ENCODE assay signal across 24 cellular contexts in genomic region chr14:102931580-102932285, GRCh38. TPM values are rescaled to one million over a fixed set of nuclear protein-coding genes. Genes with fewer than 3 reads are reported as not detected.
DNase-seq lines count a peak whose midpoint lies in the region; ATAC-seq, FAIRE-seq and TF ChIP-seq lines count a peak whose summit lies in the region.
"Had no signal": no experiment of that assay in that cellular context is flagged by ENCODE, and none has a peak within 500 bp of the region (broad histone marks: within the 10 kb centered on the region; RNA-seq: fewer than 3 reads in every experiment).

No MANE protein-coding gene starts in this region.

- TF ChIP-seq RAD21 in GM12878 (IDR thresholded peaks at IDR 0.05; ENCODE audit: insufficient read depth, low read depth, low read length): no peak

- H3K36me3 Mint-ChIP-seq in mesothelial cell of epicardium (peaks cover 9% of the 10 kb centered on the region), type B pancreatic cell (peaks cover 15% of the 10 kb centered on the region)
- H3K36me3 Mint-ChIP-seq: T-cell had no signal

- peaks cover 0 to 52% (median 8%) of the 10 kb centered on the region in 9 donors for H3K36me3 ChIP-seq in heart right ventricle
- peaks cover 0 to 1% of the 10 kb centered on the region in 2 experiments; a peak in 1 of 4 replicates for H3K36me3 ChIP-seq in GM12878 (ENCODE audit: control insufficient read depth in 2 of 2, insufficient read depth in 2 of 2, low read length in 1 of 2)
- H3K36me3 ChIP-seq: MG63, SJCRH30 had no signal

- RAD21 ChIA-PET in GM12878 (lab: Charles Lee; ENCODE audit: unreplicated experiment): interaction anchor here (1.4 kb wide), 1 partner anchor 238 kb away, joined by 3 read pairs; no protein-coding TSS in a partner anchor

- H3K4me1 ChIP-seq in right cardiac atrium (ENCODE audit: control insufficient read depth, insufficient read depth, low read length) (peaks cover 6% of the 10 kb centered on the region), heart right ventricle (peaks cover 16 to 30% (median 25%) of the 10 kb centered on the region in 9 donors), GM12878 (ENCODE audit: control insufficient read depth, insufficient read depth, low read length) (peaks cover 24% of the 10 kb centered on the region)
- H3K4me1 ChIP-seq: SJCRH30 had no signal

- peak overlapping the region; percentile 15 for H3K4me3 Mint-ChIP-seq in mesothelial cell of epicardium
- H3K4me3 Mint-ChIP-seq in type B pancreatic cell: peak overlapping the region; percentile 63
- H3K4me3 Mint-ChIP-seq: activated T-cell treated with anti-CD3 and anti-CD28 coated beads, Interleukin-2, amount 50 U/mL, for 72 hours had no signal

- ATAC-seq in right cardiac atrium (peak in 1 of 2 donors; percentile 6), heart right ventricle (no peak), GM12878 (peak; percentile 9; the same call in 2 of the 3 replicates), HG03025 (IDR thresholded peaks at IDR 0.05; ENCODE audit: low FRiP score, unreplicated experiment) (no peak)
- ATAC-seq: activated T-cell treated with anti-CD3 and anti-CD28 coated beads, Interleukin-2, amount 50 U/mL, for 72 hours; T-cell; upper lobe of right lung had no signal

- no peaks in the 10 kb centered on the region for H3K79me2 ChIP-seq in GM12878 (ENCODE audit: control insufficient read depth, insufficient read depth, low read length)

- no peak for FAIRE-seq in GM12878 (lab: Jason Lieb, UNC)
- FAIRE-seq: G401.6 had no signal

- H2AFZ ChIP-seq in GM12878 (ENCODE audit: control insufficient read depth, low read depth, low read length): no peak overlapping the region

- in situ Hi-C loops in GM12878 (cut with MboI): no loop called here

- H3K4me1 Mint-ChIP-seq in mesothelial cell of epicardium (peaks cover 2% of the 10 kb centered on the region), type B pancreatic cell (ENCODE audit: unreplicated experiment) (no peaks in the 10 kb centered on the region)

- H4K20me1 ChIP-seq in GM12878 (ENCODE audit: control insufficient read depth, insufficient read depth): no peaks in the 10 kb centered on the region

- 93% methylated on average over 12 of the region's 12 CpGs for WGBS in right cardiac atrium
- 90 to 96% methylated on average over 12 of the region's 12 CpGs for WGBS in heart right ventricle, 2 donors
- 76% methylated on average over 12 of the region's 12 CpGs for WGBS in GM12878 (ENCODE audit: insufficient coverage, insufficient replicate concordance, low lambda C conversion rate, missing lambda C conversion rate)

- SMC1A ChIA-PET in GM12878 (lab: Charles Lee; ENCODE audit: uncharacterized antibody, unreplicated experiment): no interaction called here

- CTCF ChIA-PET in GM12878 (lab: Yijun Ruan, JAX): no interaction called here

- no peak overlapping the region for H3K27ac Mint-ChIP-seq in mesothelial cell of epicardium
- H3K27ac Mint-ChIP-seq in type B pancreatic cell: peak overlapping the region; percentile 21
- H3K27ac Mint-ChIP-seq: activated T-cell treated with anti-CD3 and anti-CD28 coated beads, Interleukin-2, amount 50 U/mL, for 72 hours; T-cell had no signal

- DNase-seq in right cardiac atrium (peak in 2 of 3 donors; percentile 44 to 50), heart right ventricle (no peak), GM12878 (ENCODE audit: low read depth, low spot score) (no peak), mesothelial cell of epicardium (ENCODE audit: low spot score in 2 of 2, unreplicated experiment in 2 of 2) (no peak), type B pancreatic cell (ENCODE audit: extremely low spot score, unreplicated experiment) (no peak), NCI-H1694 treated with DMSO at 0.1 percent for 48 hours (lab: John Stamatoyannopoulos, UW) (no peak), NCI-H2081 treated with DMSO at 0.1 percent for 48 hours (lab: John Stamatoyannopoulos, UW) (no peak)
- DNase-seq: activated CD4-positive, CD25-positive, alpha-beta regulatory T cell; activated naive CD4-positive, alpha-beta T cell; activated T-cell treated with anti-CD3 and anti-CD28 coated beads, Interleukin-2, amount 50 U/mL, for 72 hours; body of pancreas; effector CD8-positive, alpha-beta T cell; KBM-7; MG63; NCI-H1105 treated with DMSO at 0.1 percent for 48 hours; NCI-H2081; NCI-H446 treated with DMSO at 0.1 percent for 48 hours; occipital lobe; SJCRH30; stimulated activated CD4-positive, alpha-beta T cell treated with anti-CD3 and anti-CD28 coated beads, Interleukin-2, amount 100 ng/mL, for 48 hours; T-cell; upper lobe of right lung had no signal

- intact Hi-C loops in right cardiac atrium (cut with DNase I): no loop called here
- intact Hi-C loops in heart right ventricle (cut with DNase I): no loop called here
- intact Hi-C loops in GM12878 (cut with micrococcal nuclease; ENCODE audit: unreplicated experiment): no loop called here

- H3K27me3 ChIP-seq in right cardiac atrium (ENCODE audit: control insufficient read depth, insufficient read depth): no peaks in the 10 kb centered on the region
- peaks cover 17 to 56% (median 39%) of the 10 kb centered on the region in 7 donors for H3K27me3 ChIP-seq in heart right ventricle
- peaks cover 7 to 10% of the 10 kb centered on the region in 2 experiments for H3K27me3 ChIP-seq in GM12878 (replicated peaks in 1 of 2; ENCODE audit: control insufficient read depth in 2 of 2, insufficient read depth in 2 of 2, low read length in 1 of 2)
- H3K27me3 ChIP-seq: MG63, SJCRH30 had no signal

- no peak for TF ChIP-seq POLR2A in GM12878 (IDR thresholded peaks at IDR 0.05; ENCODE audit: low read depth, low read length)

- H3K27ac ChIP-seq in right cardiac atrium (ENCODE audit: low read length) (no peak overlapping the region), heart right ventricle (no peak overlapping the region), GM12878 (ENCODE audit: control insufficient read depth, insufficient read depth) (no peak overlapping the region)
- H3K27ac ChIP-seq: body of pancreas, SJCRH30, upper lobe of right lung had no signal

- no peak for TF ChIP-seq EP300 in GM12878 (IDR thresholded peaks at IDR 0.05; ENCODE audit: borderline replicate concordance in 1 of 2, control insufficient read depth in 1 of 2, low read depth in 2 of 2, low read length in 2 of 2)

- no peak overlapping the region for H3K4me3 ChIP-seq in right cardiac atrium (ENCODE audit: low read length)
- H3K4me3 ChIP-seq in heart right ventricle: no peak overlapping the region
- H3K4me3 ChIP-seq in GM12878: no peak overlapping the region
- H3K4me3 ChIP-seq: body of pancreas, MG63, SJCRH30, upper lobe of right lung had no signal

- POLR2A ChIA-PET in GM12878 (lab: Charles Lee): no interaction called here

- no peak overlapping the region for H3K9ac ChIP-seq in GM12878 (ENCODE audit: control insufficient read depth, insufficient read depth, low read length)

- no peaks in the 10 kb centered on the region for H3K9me3 ChIP-seq in right cardiac atrium (ENCODE audit: control insufficient read depth, low read length)
- no peaks in the 10 kb centered on the region for H3K9me3 ChIP-seq in heart right ventricle
- no peaks in the 10 kb centered on the region for H3K9me3 ChIP-seq in GM12878 (replicated peaks; ENCODE audit: control insufficient read depth, insufficient read depth, low read length)
- H3K9me3 ChIP-seq: body of pancreas, MG63, SJCRH30, upper lobe of right lung had no signal

- no peak for TF ChIP-seq CTCF in heart right ventricle (IDR thresholded peaks at IDR 0.05)
- TF ChIP-seq CTCF in GM12878 (IDR thresholded peaks at IDR 0.05 in 2 of 3, conservative IDR thresholded peaks at IDR 0.05 in 1 of 3; ENCODE audit: control insufficient read depth in 2 of 3, extremely low read depth in 1 of 3, insufficient read depth in 1 of 3, low read depth in 3 of 3, low read length in 3 of 3): no peak
- no peak for TF ChIP-seq CTCF in mesothelial cell of epicardium (IDR thresholded peaks at IDR 0.05; ENCODE audit: unreplicated experiment)
- no peak for TF ChIP-seq CTCF in type B pancreatic cell (conservative IDR thresholded peaks at IDR 0.05)

- BruUV-seq in GM12878 (replicated peaks; lab: Mats Ljungman, UMichigan): no TSS peak

- peaks cover 31% of the 10 kb centered on the region for H3K27me3 Mint-ChIP-seq in mesothelial cell of epicardium (ENCODE audit: low read depth)
- H3K27me3 Mint-ChIP-seq in type B pancreatic cell: peaks cover 26% of the 10 kb centered on the region

- H3K9me3 Mint-ChIP-seq in mesothelial cell of epicardium (no peaks in the 10 kb centered on the region), type B pancreatic cell (no peaks in the 10 kb centered on the region)
- H3K9me3 Mint-ChIP-seq: activated T-cell treated with anti-CD3 and anti-CD28 coated beads, Interleukin-2, amount 50 U/mL, for 72 hours; T-cell had no signal

- no peak overlapping the region for H3K4me2 ChIP-seq in GM12878 (ENCODE audit: control insufficient read depth, insufficient read depth)

TF ChIP-seq in GM12878, 131 proteins besides CTCF, POLR2A, EP300 and RAD21 (continues in another document):
- TF ChIP-seq CHD4 (IDR thresholded peaks at IDR 0.05) (no peak), BRCA1 (IDR thresholded peaks at IDR 0.05; ENCODE audit: low read depth, low read length) (no peak), HCFC1 (IDR thresholded peaks at IDR 0.05; ENCODE audit: low read length) (no peak), TCF7 (IDR thresholded peaks at IDR 0.05; ENCODE audit: borderline replicate concordance) (no peak), NFIC (IDR thresholded peaks at IDR 0.05; ENCODE audit: low read depth, low read length) (no peak)

RNA-seq across cellular contexts. Expression of gene AMN, which starts 9.3 kb away (rescaled TPM):
- total RNA-seq in right cardiac atrium: under 1 TPM in 2 of 4 donors, not detected in 2; 0.37 to 0.58 TPM
- polyA plus RNA-seq in right cardiac atrium: 0.48 TPM
- total RNA-seq in heart right ventricle: under 1 TPM in 1 of 10 donors, not detected in 9; 0.40 TPM
- under 1 TPM; 0.15 to 0.17 TPM for polyA plus RNA-seq in heart right ventricle
- 2.7 TPM in 2 replicates for total RNA-seq in GM12878 (2013; cell fraction: nucleolus; rRNA removed)
- 0.11 and 0.17 TPM in 2 replicates for total RNA-seq in GM12878 (2014; rRNA removed)
- total RNA-seq in GM12878 (2014; rRNA removed; fragmentation: Illumina TruSeq; extraction: Trizol): not detected in 2 replicates
- total RNA-seq in GM12878 (2021): 0.33 and 0.82 TPM in 2 replicates
- polyA plus RNA-seq in GM12878 (2011; ENCODE audit: low read depth): not detected
- 0.04 and 0.10 TPM in 2 replicates for polyA plus RNA-seq in GM12878 (2011; rRNA removed)
- 0.07 and 0.22 TPM in 2 replicates for polyA plus RNA-seq in GM12878 (2011; cell fraction: cytosol; rRNA removed)
- polyA plus RNA-seq in GM12878 (2011; cell fraction: nucleus; rRNA removed): 2.1 and 2.7 TPM in 2 replicates
- 0.26 and 0.45 TPM in 2 replicates for polyA plus RNA-seq in GM12878 (2012)
- polyA plus RNA-seq in GM12878 (2014; fragmentation: Illumina TruSeq; extraction: Trizol): 0.03 TPM in 1 of 2 replicates, not detected in the other
- not detected for polyA plus RNA-seq in GM12878 (2014; fragmentation: Nextera tagmentation; extraction: Ambion mirVana)
- 0.24 TPM in 1 of 2 replicates, not detected in the other for polyA plus RNA-seq in GM12878 (2014; rRNA removed)
- polyA plus RNA-seq in GM12878 (2016; fragmentation: Nextera tagmentation; extraction: Ambion mirVana): not detected
- polyA minus RNA-seq in GM12878 (2011; rRNA and poly(A)+ RNA removed): 0.21 TPM in 1 of 2 replicates, not detected in the other
- not detected in 2 replicates for polyA minus RNA-seq in GM12878 (2011; cell fraction: cytosol; rRNA and poly(A)+ RNA removed)
- 0.36 and 0.48 TPM in 2 replicates for polyA minus RNA-seq in GM12878 (2011; cell fraction: nucleus; rRNA and poly(A)+ RNA removed)
- 2.5 to 3.5 TPM (median 2.7 TPM) in 3 replicates for total RNA-seq in mesothelial cell of epicardium
- 18.3 and 51.7 TPM in 2 replicates for total RNA-seq in type B pancreatic cell (ENCODE audit: low replicate concordance)
- total RNA-seq: occipital lobe, SJCRH30 had no signal

Comparison
In these comparisons a context has a peak if more than half of its experiments do, and no peak if none do; other contexts are left out.
1. DNase-seq: peak in right cardiac atrium (2 of 3); none in heart right ventricle (0 of 2), GM12878 (single experiment), mesothelial cell of epicardium (0 of 2), type B pancreatic cell (single experiment), NCI-H1694 treated with DMSO at 0.1 percent for 48 hours (single experiment) and NCI-H2081 treated with DMSO at 0.1 percent for 48 hours (single experiment).